21 cellular contexts compared by ENCODE assay signal in genomic region chr12:99093166-99093565, GRCh38.
"Had no signal": no experiment of that assay in that cellular context is flagged by ENCODE, and none has a peak within 500 bp of the region (broad histone marks: within the 10 kb centered on the region; RNA-seq: fewer than 3 reads in every experiment).

No MANE protein-coding gene starts in this region.

- H3K36me3 Mint-ChIP-seq: mesothelial cell of epicardium; natural killer cell; stimulated activated effector memory CD8-positive, alpha-beta T cell treated with anti-CD3 and anti-CD28 coated beads, Interleukin-12 subunit alpha, Interleukin-12 subunit beta, amount 100 ng/mL, for 72 hours had no signal

- H3K27me3 ChIP-seq: heart left ventricle, ovary, right atrium auricular region, testis, tibial nerve had no signal

- H3K36me3 ChIP-seq: heart left ventricle, ovary, right atrium auricular region, tibial nerve had no signal

- H3K27me3 Mint-ChIP-seq: central memory CD8-positive, alpha-beta T cell; stimulated activated naive CD8-positive, alpha-beta T cell treated with anti-CD3 and anti-CD28 coated beads, Interleukin-15, Interleukin-2, amounts not matched to agents 100 ng/mL and 50 ng/mL, for 24 hours had no signal

- ATAC-seq: heart left ventricle; left lobe of liver; natural killer cell; stimulated activated effector memory CD8-positive, alpha-beta T cell treated with anti-CD3 and anti-CD28 coated beads, Interleukin-12 subunit alpha, Interleukin-12 subunit beta, amount 100 ng/mL, for 72 hours had no signal

- DNase-seq: dermis blood vessel endothelial cell; effector CD4-positive, alpha-beta T cell; heart left ventricle; hippocampal formation; islet precursor cell; natural killer cell; nucleus accumbens; ovary; small intestine; stimulated activated CD4-positive, alpha-beta T cell treated with anti-CD3 and anti-CD28 coated beads, Interleukin-12 subunit alpha, Interleukin-12 subunit beta, amount 100 ng/mL, for 4 hours; stimulated activated CD4-positive, alpha-beta T cell treated with anti-CD3 and anti-CD28 coated beads, Interleukin-2, amount 100 ng/mL, for 48 hours; stimulated activated CD8-positive, alpha-beta memory T cell treated with anti-CD3 and anti-CD28 coated beads, Interleukin-4, amount 100 ng/mL, for 48 hours; testis had no signal

- H3K9me3 ChIP-seq: heart left ventricle, ovary, right atrium auricular region, testis, tibial nerve had no signal

- H3K27ac Mint-ChIP-seq: mesothelial cell of epicardium; natural killer cell; stimulated activated effector memory CD8-positive, alpha-beta T cell treated with anti-CD3 and anti-CD28 coated beads, Interleukin-12 subunit alpha, Interleukin-12 subunit beta, amount 100 ng/mL, for 72 hours; stimulated activated naive CD8-positive, alpha-beta T cell treated with anti-CD3 and anti-CD28 coated beads, Interleukin-15, Interleukin-2, amounts not matched to agents 100 ng/mL and 50 ng/mL, for 24 hours had no signal

- H3K4me3 Mint-ChIP-seq: central memory CD8-positive, alpha-beta T cell; mesothelial cell of epicardium; natural killer cell; neural crest cell; stimulated activated effector memory CD8-positive, alpha-beta T cell treated with anti-CD3 and anti-CD28 coated beads, Interleukin-12 subunit alpha, Interleukin-12 subunit beta, amount 100 ng/mL, for 72 hours; stimulated activated naive CD8-positive, alpha-beta T cell treated with anti-CD3 and anti-CD28 coated beads, Interleukin-15, Interleukin-2, amounts not matched to agents 100 ng/mL and 50 ng/mL, for 24 hours had no signal

- H3K9me3 Mint-ChIP-seq: mesothelial cell of epicardium; stimulated activated naive CD8-positive, alpha-beta T cell treated with anti-CD3 and anti-CD28 coated beads, Interleukin-15, Interleukin-2, amounts not matched to agents 100 ng/mL and 50 ng/mL, for 24 hours had no signal

- H3K4me1 ChIP-seq: heart left ventricle, right atrium auricular region, testis, tibial nerve had no signal

- H3K27ac ChIP-seq: heart left ventricle, ovary, right atrium auricular region, testis, tibial nerve had no signal

- H3K4me3 ChIP-seq: heart left ventricle, ovary, right atrium auricular region, testis, tibial nerve had no signal

- H3K4me1 Mint-ChIP-seq: central memory CD8-positive, alpha-beta T cell; mesothelial cell of epicardium; natural killer cell; stimulated activated effector memory CD8-positive, alpha-beta T cell treated with anti-CD3 and anti-CD28 coated beads, Interleukin-12 subunit alpha, Interleukin-12 subunit beta, amount 100 ng/mL, for 72 hours had no signal
